Comparison of ENCODE assay signal across 1 cellular context in the genomic region with DNA sequence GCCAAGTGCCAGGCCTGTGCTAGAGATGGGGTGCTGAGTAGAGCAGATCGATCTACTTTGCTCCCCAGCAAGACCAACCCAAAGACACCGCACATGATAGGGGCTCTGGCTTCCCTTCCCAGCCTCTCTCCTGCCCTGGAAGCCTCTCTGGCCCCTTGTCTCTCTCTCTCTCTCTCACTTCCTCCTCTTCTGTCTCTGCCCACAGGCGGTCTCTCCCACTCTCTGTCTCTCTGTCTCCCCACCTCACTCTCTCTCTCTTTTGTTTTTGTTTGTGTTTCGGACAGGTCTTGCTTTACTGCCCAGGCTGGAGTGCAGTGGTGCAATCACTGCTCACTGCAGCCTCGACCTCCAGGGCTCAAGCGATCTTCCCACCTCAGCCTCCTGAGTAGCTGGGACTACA.
TF ChIP-seq lines count a peak whose summit lies in the region.

No MANE protein-coding gene starts in this region.

TF ChIP-seq in IMR-90, 13 proteins besides CTCF, POLR2A, EP300 and RAD21 (continued from another document):
- no peak for TF ChIP-seq NFE2L2 (IDR thresholded peaks at IDR 0.05; ENCODE audit: low read depth, low read length)
- TF ChIP-seq, protein P1, sequence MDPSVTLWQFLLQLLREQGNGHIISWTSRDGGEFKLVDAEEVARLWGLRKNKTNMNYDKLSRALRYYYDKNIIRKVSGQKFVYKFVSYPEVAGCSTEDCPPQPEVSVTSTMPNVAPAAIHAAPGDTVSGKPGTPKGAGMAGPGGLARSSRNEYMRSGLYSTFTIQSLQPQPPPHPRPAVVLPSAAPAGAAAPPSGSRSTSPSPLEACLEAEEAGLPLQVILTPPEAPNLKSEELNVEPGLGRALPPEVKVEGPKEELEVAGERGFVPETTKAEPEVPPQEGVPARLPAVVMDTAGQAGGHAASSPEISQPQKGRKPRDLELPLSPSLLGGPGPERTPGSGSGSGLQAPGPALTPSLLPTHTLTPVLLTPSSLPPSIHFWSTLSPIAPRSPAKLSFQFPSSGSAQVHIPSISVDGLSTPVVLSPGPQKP (IDR thresholded peaks at IDR 0.05; ENCODE audit: borderline replicate concordance, low read depth, low read length) = no peak
- no peak for TF ChIP-seq RCOR1 (IDR thresholded peaks at IDR 0.05; ENCODE audit: insufficient replicate concordance, low read length)
- no peak for TF ChIP-seq CHD1 (IDR thresholded peaks at IDR 0.05; ENCODE audit: low read depth, low read length)
- TF ChIP-seq MAZ (IDR thresholded peaks at IDR 0.05; ENCODE audit: borderline replicate concordance, low read depth, low read length) = no peak
- no peak for TF ChIP-seq FOS (IDR thresholded peaks at IDR 0.05; ENCODE audit: low read depth, low read length)
- TF ChIP-seq, protein P2, sequence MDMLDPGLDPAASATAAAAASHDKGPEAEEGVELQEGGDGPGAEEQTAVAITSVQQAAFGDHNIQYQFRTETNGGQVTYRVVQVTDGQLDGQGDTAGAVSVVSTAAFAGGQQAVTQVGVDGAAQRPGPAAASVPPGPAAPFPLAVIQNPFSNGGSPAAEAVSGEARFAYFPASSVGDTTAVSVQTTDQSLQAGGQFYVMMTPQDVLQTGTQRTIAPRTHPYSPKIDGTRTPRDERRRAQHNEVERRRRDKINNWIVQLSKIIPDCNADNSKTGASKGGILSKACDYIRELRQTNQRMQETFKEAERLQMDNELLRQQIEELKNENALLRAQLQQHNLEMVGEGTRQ (IDR thresholded peaks at IDR 0.05; ENCODE audit: low read depth, low read length) = no peak
- no peak for TF ChIP-seq SMC3 (IDR thresholded peaks at IDR 0.05; ENCODE audit: low read depth, low read length)
